8 cellular contexts compared by ENCODE assay signal in genomic region chr2:32278476-32278853, GRCh38. TPM values are rescaled to one million over a fixed set of nuclear protein-coding genes. Genes with fewer than 3 reads are reported as not detected.
A peak's percentile ranks its signal among the peaks of the same experiment; 100 is the strongest.
DNase-seq lines count a peak whose midpoint lies in the region; ATAC-seq and TF ChIP-seq lines count a peak whose summit lies in the region.

No MANE protein-coding gene starts in this region.

- no peak for ATAC-seq in effector memory CD8-positive, alpha-beta T cell (replicated peaks)
- ATAC-seq in HG03159 (IDR thresholded peaks at IDR 0.05; ENCODE audit: unreplicated experiment): no peak

- no peak for TF ChIP-seq CTCF in CD14-positive monocyte (IDR thresholded peaks at IDR 0.05)
- TF ChIP-seq CTCF in NB4 (IDR thresholded peaks at IDR 0.05; ENCODE audit: low read depth, low read length): no peak
- no peak for TF ChIP-seq CTCF in neural crest cell (conservative IDR thresholded peaks at IDR 0.05)

- no peak for TF ChIP-seq POLR2A in NB4 (IDR thresholded peaks at IDR 0.05; ENCODE audit: extremely low read depth, insufficient read length)

- peak overlapping the region; percentile 96 to 98 (median 97) for H3K27ac Mint-ChIP-seq in CD14-positive monocyte
- H3K27ac Mint-ChIP-seq in effector memory CD8-positive, alpha-beta T cell: peak overlapping the region; percentile 98
- peak overlapping the region; percentile 71 for H3K27ac Mint-ChIP-seq in neural crest cell (ENCODE audit: unreplicated experiment)

- H3K4me1 Mint-ChIP-seq in CD14-positive monocyte (peaks cover 23% of the 10 kb centered on the region), neural crest cell (peaks cover 12% of the 10 kb centered on the region)
- peaks cover 18 to 35% of the 10 kb centered on the region in 2 donors for H3K4me1 Mint-ChIP-seq in effector memory CD8-positive, alpha-beta T cell (ENCODE audit: low read depth in 2 of 2)

- H3K9me3 Mint-ChIP-seq in CD14-positive monocyte (peaks cover 0 to 3% (median 0%) of the 10 kb centered on the region in 7 donors), neural crest cell (no peaks in the 10 kb centered on the region)
- H3K9me3 Mint-ChIP-seq in effector memory CD8-positive, alpha-beta T cell: no peaks in the 10 kb centered on the region

- peak overlapping the region; percentile 88 to 93 for H3K4me3 Mint-ChIP-seq in CD14-positive monocyte
- peak overlapping the region; percentile 87 for H3K4me3 Mint-ChIP-seq in effector memory CD8-positive, alpha-beta T cell
- peak overlapping the region; percentile 90 for H3K4me3 Mint-ChIP-seq in neural crest cell

- DNase-seq in CD14-positive monocyte (ENCODE audit: low spot score): no peak
- DNase-seq in NB4 (ENCODE audit: low read depth): no peak
- DNase-seq in effector memory CD8-positive, alpha-beta T cell: no peak
- no peak for DNase-seq in neural crest cell (ENCODE audit: low read depth, low spot score)
- DNase-seq in NCI-H1930 (lab: John Stamatoyannopoulos, UW): no peak
- DNase-seq in NAMALWA (ENCODE audit: low spot score): no peak
- DNase-seq in stimulated activated CD4-positive, alpha-beta T cell treated with anti-CD3 and anti-CD28 coated beads, Interleukin-12 subunit alpha, Interleukin-12 subunit beta, amount 100 ng/mL, for 4 hours: no peak

- peaks cover 0 to 5% (median 0%) of the 10 kb centered on the region in 3 donors for H3K27me3 Mint-ChIP-seq in CD14-positive monocyte (ENCODE audit: low read depth in 3 of 3)
- H3K27me3 Mint-ChIP-seq in effector memory CD8-positive, alpha-beta T cell: peaks cover 0 to 8% of the 10 kb centered on the region in 2 donors
- H3K27me3 Mint-ChIP-seq in neural crest cell (ENCODE audit: low read depth): peaks cover 9% of the 10 kb centered on the region

- H3K36me3 Mint-ChIP-seq in CD14-positive monocyte (peaks cover 15 to 32% of the 10 kb centered on the region in 2 donors), neural crest cell (ENCODE audit: low read depth) (no peaks in the 10 kb centered on the region)
- H3K36me3 Mint-ChIP-seq in effector memory CD8-positive, alpha-beta T cell (ENCODE audit: insufficient read depth): peaks cover 53% of the 10 kb centered on the region

- H3K4me3 ChIP-seq in NB4 (ENCODE audit: low read depth, low read length): peak overlapping the region; percentile 95

- intact Hi-C loops in CD14-positive monocyte (cut with micrococcal nuclease): no loop called here

RNA-seq across cellular contexts. Expression of gene YIPF4, which starts 0.8 kb away (rescaled TPM):
- 10 to 100 TPM; 20.0 to 25.7 TPM for polyA plus RNA-seq in CD14-positive monocyte
- 27.8 and 31.6 TPM in 2 replicates for total RNA-seq in neural crest cell

RNA-seq across cellular contexts. Expression of gene NLRC4, which starts 13.8 kb away (rescaled TPM):
- polyA plus RNA-seq in CD14-positive monocyte: 10 to 100 TPM; 27.3 to 38.3 TPM
- not detected in 2 replicates for total RNA-seq in neural crest cell
